2 cellular contexts compared by ENCODE assay signal in the genomic region with DNA sequence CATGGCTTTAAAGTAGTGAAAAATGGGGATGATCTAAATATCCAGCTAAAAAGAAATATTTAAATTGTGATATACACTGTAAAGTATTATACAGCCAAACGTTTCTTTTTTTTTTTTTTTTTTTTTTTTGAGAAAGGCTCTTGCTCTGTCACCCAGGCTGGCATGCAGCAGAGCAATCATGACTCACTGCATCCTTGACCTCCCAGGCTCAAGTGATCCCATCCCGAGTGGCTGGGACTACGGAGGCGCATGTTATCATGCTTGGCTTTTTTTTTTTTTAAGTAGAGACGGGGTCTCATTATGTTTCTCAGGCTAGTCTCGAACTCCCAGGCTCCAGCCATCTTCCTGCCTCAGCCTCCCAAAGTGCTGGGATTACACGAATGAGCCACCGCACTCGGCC.
TF ChIP-seq lines count a peak whose summit lies in the region.

No MANE protein-coding gene starts in this region.

TF ChIP-seq in IMR-90, 13 proteins besides CTCF, POLR2A, EP300 and RAD21:
- TF ChIP-seq BHLHE40 (IDR thresholded peaks at IDR 0.05; ENCODE audit: low read depth, low read length) = peak; percentile 4; the same call in 1 of the 2 replicates
- TF ChIP-seq FOS (IDR thresholded peaks at IDR 0.05; ENCODE audit: low read depth, low read length) = peak; percentile 62; the same call in 1 of the 2 replicates
- TF ChIP-seq RCOR1 (IDR thresholded peaks at IDR 0.05; ENCODE audit: insufficient replicate concordance, low read length) = no peak
- TF ChIP-seq, protein P1, sequence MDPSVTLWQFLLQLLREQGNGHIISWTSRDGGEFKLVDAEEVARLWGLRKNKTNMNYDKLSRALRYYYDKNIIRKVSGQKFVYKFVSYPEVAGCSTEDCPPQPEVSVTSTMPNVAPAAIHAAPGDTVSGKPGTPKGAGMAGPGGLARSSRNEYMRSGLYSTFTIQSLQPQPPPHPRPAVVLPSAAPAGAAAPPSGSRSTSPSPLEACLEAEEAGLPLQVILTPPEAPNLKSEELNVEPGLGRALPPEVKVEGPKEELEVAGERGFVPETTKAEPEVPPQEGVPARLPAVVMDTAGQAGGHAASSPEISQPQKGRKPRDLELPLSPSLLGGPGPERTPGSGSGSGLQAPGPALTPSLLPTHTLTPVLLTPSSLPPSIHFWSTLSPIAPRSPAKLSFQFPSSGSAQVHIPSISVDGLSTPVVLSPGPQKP (IDR thresholded peaks at IDR 0.05; ENCODE audit: borderline replicate concordance, low read depth, low read length) = no peak
- TF ChIP-seq NFE2L2 (IDR thresholded peaks at IDR 0.05; ENCODE audit: low read depth, low read length) = peak; percentile 67
- TF ChIP-seq MAZ (IDR thresholded peaks at IDR 0.05; ENCODE audit: borderline replicate concordance, low read depth, low read length) = no peak

TF ChIP-seq in liver, 16 proteins besides CTCF, POLR2A, EP300 and RAD21:
- TF ChIP-seq RXRA (IDR thresholded peaks at IDR 0.05) (peak in 1 of 2 donors; percentile 33), JUND (IDR thresholded peaks at IDR 0.05) (peak; percentile 74 to 89), SP1 (IDR thresholded peaks at IDR 0.05) (no peak), NR2F2 (IDR thresholded peaks at IDR 0.05) (peak; percentile 41), HNF4A (conservative IDR thresholded peaks at IDR 0.05) (peak; percentile 20 to 47), EGR1 (IDR thresholded peaks at IDR 0.05; ENCODE audit: low read depth in 2 of 2) (no peak)
